Comparison of ENCODE assay signal across 31 cellular contexts in genomic region chr17:48527742-48528028, GRCh38. TPM values are rescaled to one million over a fixed set of nuclear protein-coding genes. Genes with fewer than 3 reads are reported as not detected.
DNase-seq lines count a peak whose midpoint lies in the region; ATAC-seq, FAIRE-seq and TF ChIP-seq lines count a peak whose summit lies in the region.
"Had no signal": no experiment of that assay in that cellular context is flagged by ENCODE, and none has a peak within 500 bp of the region (broad histone marks: within the 10 kb centered on the region; RNA-seq: fewer than 3 reads in every experiment).

No MANE protein-coding gene starts in this region.

- H3K4me1 ChIP-seq in HUES48 (ENCODE audit: control insufficient read depth, insufficient read depth, low read length) (peaks cover 47% of the 10 kb centered on the region), kidney (ENCODE audit: control insufficient read depth in 1 of 2, insufficient read depth in 1 of 2, low read depth in 1 of 2, low read length in 2 of 2) (peaks cover 3% of the 10 kb centered on the region in 2 donors)

- H3K27me3 Mint-ChIP-seq in WTC11 (ENCODE audit: low read depth), result peaks cover 100% of the 10 kb centered on the region
- H3K27me3 Mint-ChIP-seq in progenitor cell of endocrine pancreas, result peaks cover 62% of the 10 kb centered on the region
- peaks cover 52% of the 10 kb centered on the region for H3K27me3 Mint-ChIP-seq in T-helper 17 cell

- H3K27ac ChIP-seq in HUES48 (ENCODE audit: low read depth, low read length), result no peak overlapping the region
- peak overlapping the region; percentile 82 for H3K27ac ChIP-seq in kidney (ENCODE audit: low read depth in 2 of 2, low read length in 2 of 2)
- H3K27ac ChIP-seq: coronary artery, esophagus muscularis mucosa had no signal

- H3K4me3 ChIP-seq in HUES48 (ENCODE audit: low read depth, low read length), result peak overlapping the region; percentile 45; the same call in 1 of the 2 replicates
- no peak overlapping the region for H3K4me3 ChIP-seq in kidney (ENCODE audit: low read length in 2 of 2)

- H3K9me3 Mint-ChIP-seq in WTC11, result no peaks in the 10 kb centered on the region
- H3K9me3 Mint-ChIP-seq in progenitor cell of endocrine pancreas (ENCODE audit: low read depth), result no peaks in the 10 kb centered on the region
- H3K9me3 Mint-ChIP-seq: CD8-positive, alpha-beta memory T cell; effector memory CD8-positive, alpha-beta T cell; HFFc6 had no signal

- H3K36me3 Mint-ChIP-seq in WTC11 (no peaks in the 10 kb centered on the region), progenitor cell of endocrine pancreas (ENCODE audit: insufficient read depth) (no peaks in the 10 kb centered on the region), T-helper 17 cell (ENCODE audit: low read depth) (peaks cover 2% of the 10 kb centered on the region)

- H3K36me3 ChIP-seq in HUES48 (ENCODE audit: control insufficient read depth, insufficient read depth, low read length) (no peaks in the 10 kb centered on the region), kidney (ENCODE audit: control insufficient read depth in 1 of 2, insufficient read depth in 2 of 2, low read length in 2 of 2) (no peaks in the 10 kb centered on the region)
- H3K36me3 ChIP-seq: esophagus muscularis mucosa had no signal

- DNase-seq in WTC11 (ENCODE audit: low spot score), result no peak
- no peak for DNase-seq in kidney
- DNase-seq in progenitor cell of endocrine pancreas (ENCODE audit: low spot score, unreplicated experiment), result no peak
- DNase-seq in T-helper 17 cell, result no peak
- no peak for DNase-seq in 8988T
- no peak for DNase-seq in DMS79 (lab: John Stamatoyannopoulos, UW)
- DNase-seq: activated CD4-positive, alpha-beta T cell treated with anti-CD3 and anti-CD28 coated beads for 1 hour; activated CD8-positive, alpha-beta T cell treated with anti-CD3 and anti-CD28 coated beads, Interleukin-2, amount 10 ng/mL, durations not matched to agents 7 days and 5 days; activated gamma-delta T cell treated with Interleukin-2 at 50 U/mL for 16 hours; activated T-cell treated with anti-CD3 and anti-CD28 coated beads for 4 hours; CD8-positive, alpha-beta memory T cell; effector memory CD8-positive, alpha-beta T cell; foreskin melanocyte; HFFc6; hypothalamus; NCI-H1694; NCI-H2171; NCI-H510A treated with DMSO at 0.1 percent for 48 hours; NK-92 treated with Interleukin-12 subunit alpha and Interleukin-12 subunit beta, amount 100 ng/mL, for 24 hours; right cardiac atrium; SHP77 treated with DMSO at 0.1 percent for 48 hours; stimulated activated naive CD4-positive, alpha-beta T cell treated with Interleukin-2 at 50 U/mL for 16 hours had no signal

- intact Hi-C loops in kidney (cut with DNase I), result no loop called here

- CTCF ChIA-PET in WTC11 (lab: Charles Lee), result interaction anchor here (1.4 kb wide), 1 partner anchor 197 kb away, joined by 4 read pairs; no protein-coding TSS in a partner anchor

- H3K4me1 Mint-ChIP-seq in WTC11, result peaks cover 59% of the 10 kb centered on the region
- H3K4me1 Mint-ChIP-seq in progenitor cell of endocrine pancreas (ENCODE audit: low read depth), result peaks cover 13% of the 10 kb centered on the region
- peaks cover 5% of the 10 kb centered on the region for H3K4me1 Mint-ChIP-seq in T-helper 17 cell

- H3K27ac Mint-ChIP-seq in WTC11, result no peak overlapping the region
- peak overlapping the region; percentile 86 for H3K27ac Mint-ChIP-seq in progenitor cell of endocrine pancreas
- no peak overlapping the region for H3K27ac Mint-ChIP-seq in T-helper 17 cell
- H3K27ac Mint-ChIP-seq: activated CD8-positive, alpha-beta T cell treated with anti-CD3 and anti-CD28 coated beads, Interleukin-2, amount 10 ng/mL, durations not matched to agents 7 days and 5 days; CD8-positive, alpha-beta memory T cell; effector memory CD8-positive, alpha-beta T cell; HFFc6 had no signal

- no peak for FAIRE-seq in kidney (lab: Jason Lieb, UNC)
- FAIRE-seq: HTR-8/SVneo, TTC549 had no signal

- H3K4me3 Mint-ChIP-seq in WTC11, result peak overlapping the region; percentile 70
- H3K4me3 Mint-ChIP-seq in progenitor cell of endocrine pancreas (ENCODE audit: low read depth), result peak overlapping the region; percentile 31
- no peak overlapping the region for H3K4me3 Mint-ChIP-seq in T-helper 17 cell
- H3K4me3 Mint-ChIP-seq: activated CD8-positive, alpha-beta T cell treated with anti-CD3 and anti-CD28 coated beads, Interleukin-2, amount 10 ng/mL, durations not matched to agents 7 days and 5 days; HFFc6 had no signal

- POLR2A ChIA-PET in WTC11 (lab: Charles Lee), result interaction anchor here (0.7 kb wide), 1 partner anchor 491 kb away, joined by 5 read pairs; no protein-coding TSS in a partner anchor

- H3K9me3 ChIP-seq in HUES48 (ENCODE audit: control insufficient read depth, insufficient read depth, low read length) (no peaks in the 10 kb centered on the region), kidney (ENCODE audit: control insufficient read depth in 1 of 2, low read length in 2 of 2) (no peaks in the 10 kb centered on the region), T-helper 17 cell (ENCODE audit: control insufficient read depth, low read length, poor library complexity, severe bottlenecking) (no peaks in the 10 kb centered on the region)
- H3K9me3 ChIP-seq: esophagus muscularis mucosa had no signal

- H3K27me3 ChIP-seq in HUES48 (ENCODE audit: control insufficient read depth, insufficient read depth, low read length), result peaks cover 98% of the 10 kb centered on the region

- TF ChIP-seq CTCF in WTC11 (IDR thresholded peaks at IDR 0.05), result no peak
- TF ChIP-seq CTCF in kidney (IDR thresholded peaks at IDR 0.05; ENCODE audit: borderline replicate concordance, extremely low read depth, insufficient read depth), result no peak
- TF ChIP-seq CTCF in progenitor cell of endocrine pancreas (IDR thresholded peaks at IDR 0.05; ENCODE audit: unreplicated experiment), result no peak

- H3K9ac ChIP-seq in HUES48 (ENCODE audit: low read depth, low read length) (no peak overlapping the region), kidney (ENCODE audit: low read length in 2 of 2) (peak overlapping the region in 1 of 2 donors; percentile 67)

- ATAC-seq in WTC11 (no peak), T-helper 17 cell (no peak)
- ATAC-seq: activated CD8-positive, alpha-beta T cell treated with anti-CD3 and anti-CD28 coated beads, Interleukin-2, amount 10 ng/mL, durations not matched to agents 7 days and 5 days; effector memory CD8-positive, alpha-beta T cell; right cardiac atrium had no signal

TF ChIP-seq in WTC11, 78 proteins besides CTCF, POLR2A, EP300 and RAD21 (continues in another document):
- no peak for TF ChIP-seq EMX1 (CRISPR knock-in tag; IDR thresholded peaks at IDR 0.05)
- no peak for TF ChIP-seq GRHL2 (CRISPR knock-in tag; IDR thresholded peaks at IDR 0.05; ENCODE audit: insufficient replicate concordance, severe bottlenecking)
- no peak for TF ChIP-seq PRRX2 (CRISPR knock-in tag; IDR thresholded peaks at IDR 0.05)
- TF ChIP-seq GTF2I (CRISPR knock-in tag; conservative IDR thresholded peaks at IDR 0.05), result no peak
- TF ChIP-seq, protein P1, sequence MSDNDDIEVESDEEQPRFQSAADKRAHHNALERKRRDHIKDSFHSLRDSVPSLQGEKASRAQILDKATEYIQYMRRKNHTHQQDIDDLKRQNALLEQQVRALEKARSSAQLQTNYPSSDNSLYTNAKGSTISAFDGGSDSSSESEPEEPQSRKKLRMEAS (CRISPR knock-in tag; IDR thresholded peaks at IDR 0.05), result no peak
- no peak for TF ChIP-seq OVOL2 (CRISPR knock-in tag; IDR thresholded peaks at IDR 0.05; ENCODE audit: borderline replicate concordance)
- no peak for TF ChIP-seq CREM (CRISPR knock-in tag; IDR thresholded peaks at IDR 0.05)
- TF ChIP-seq JUN (CRISPR knock-in tag; IDR thresholded peaks at IDR 0.05), result no peak
- no peak for TF ChIP-seq NR1H2 (CRISPR knock-in tag; IDR thresholded peaks at IDR 0.05)
- TF ChIP-seq, protein P2, sequence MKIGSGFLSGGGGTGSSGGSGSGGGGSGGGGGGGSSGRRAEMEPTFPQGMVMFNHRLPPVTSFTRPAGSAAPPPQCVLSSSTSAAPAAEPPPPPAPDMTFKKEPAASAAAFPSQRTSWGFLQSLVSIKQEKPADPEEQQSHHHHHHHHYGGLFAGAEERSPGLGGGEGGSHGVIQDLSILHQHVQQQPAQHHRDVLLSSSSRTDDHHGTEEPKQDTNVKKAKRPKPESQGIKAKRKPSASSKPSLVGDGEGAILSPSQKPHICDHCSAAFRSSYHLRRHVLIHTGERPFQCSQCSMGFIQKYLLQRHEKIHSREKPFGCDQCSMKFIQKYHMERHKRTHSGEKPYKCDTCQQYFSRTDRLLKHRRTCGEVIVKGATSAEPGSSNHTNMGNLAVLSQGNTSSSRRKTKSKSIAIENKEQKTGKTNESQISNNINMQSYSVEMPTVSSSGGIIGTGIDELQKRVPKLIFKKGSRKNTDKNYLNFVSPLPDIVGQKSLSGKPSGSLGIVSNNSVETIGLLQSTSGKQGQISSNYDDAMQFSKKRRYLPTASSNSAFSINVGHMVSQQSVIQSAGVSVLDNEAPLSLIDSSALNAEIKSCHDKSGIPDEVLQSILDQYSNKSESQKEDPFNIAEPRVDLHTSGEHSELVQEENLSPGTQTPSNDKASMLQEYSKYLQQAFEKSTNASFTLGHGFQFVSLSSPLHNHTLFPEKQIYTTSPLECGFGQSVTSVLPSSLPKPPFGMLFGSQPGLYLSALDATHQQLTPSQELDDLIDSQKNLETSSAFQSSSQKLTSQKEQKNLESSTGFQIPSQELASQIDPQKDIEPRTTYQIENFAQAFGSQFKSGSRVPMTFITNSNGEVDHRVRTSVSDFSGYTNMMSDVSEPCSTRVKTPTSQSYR (CRISPR knock-in tag; IDR thresholded peaks at IDR 0.05), result no peak

RNA-seq across cellular contexts. Expression of gene HOXB1, which starts 3.1 kb away (rescaled TPM):
- 0.41 to 0.63 TPM (median 0.55 TPM) in 3 replicates for total RNA-seq in WTC11 (2021)
- not detected for total RNA-seq in kidney
- not detected for polyA plus RNA-seq in kidney (ENCODE audit: insufficient read depth, low read depth, low replicate concordance)
- 0.96 and 2.2 TPM in 2 replicates for total RNA-seq in progenitor cell of endocrine pancreas
- not detected for total RNA-seq in T-helper 17 cell
- total RNA-seq: activated CD8-positive, alpha-beta T cell treated with anti-CD3 and anti-CD28 coated beads, Interleukin-2, amount 10 ng/mL, durations not matched to agents 7 days and 5 days; CD8-positive, alpha-beta memory T cell; esophagus muscularis mucosa; G401; HFFc6; LHCN-M2; lung microvascular endothelial cell; osteocyte; right cardiac atrium had no signal
- polyA plus RNA-seq: CD8-positive, alpha-beta memory T cell; right cardiac atrium had no signal

RNA-seq across cellular contexts. Expression of gene HOXB2, which starts 17.2 kb away (rescaled TPM):
- 1.3 to 3.7 TPM (median 2.0 TPM) in 3 replicates for total RNA-seq in WTC11 (2021)
- 61.9 TPM for total RNA-seq in kidney
- 30.7 TPM for polyA plus RNA-seq in kidney (ENCODE audit: insufficient read depth, low read depth, low replicate concordance)
- total RNA-seq in progenitor cell of endocrine pancreas, result 15.2 and 19.8 TPM in 2 replicates
- total RNA-seq in T-helper 17 cell, result 10 to 100 TPM in 1 of 2 donors, 1 to 10 TPM in 1; 4.5 to 18.8 TPM
- total RNA-seq: HFFc6, osteocyte had no signal

RNA-seq across cellular contexts. Expression of gene HOXB4, which starts 50.5 kb away (rescaled TPM):
- total RNA-seq in WTC11 (2021), result 0.04 TPM in 1 of 3 replicates, not detected in the others
- total RNA-seq in kidney, result 22.6 TPM
- polyA plus RNA-seq in kidney (ENCODE audit: insufficient read depth, low read depth, low replicate concordance), result 4.4 TPM
- 3.4 and 6.0 TPM in 2 replicates for total RNA-seq in progenitor cell of endocrine pancreas
- 1 to 10 TPM in 1 of 2 donors, under 1 TPM in 1; 0.91 to 1.8 TPM for total RNA-seq in T-helper 17 cell
- total RNA-seq: HFFc6, osteocyte had no signal
